15 cellular contexts compared by ENCODE assay signal in genomic region chr6:73606428-73606827, GRCh38. TPM values are rescaled to one million over a fixed set of nuclear protein-coding genes. Genes with fewer than 3 reads are reported as not detected.
A peak's percentile ranks its signal among the peaks of the same experiment; 100 is the strongest.
DNase-seq lines count a peak whose midpoint lies in the region; ATAC-seq, FAIRE-seq and TF ChIP-seq lines count a peak whose summit lies in the region.
"Had no signal": no experiment of that assay in that cellular context is flagged by ENCODE, and none has a peak within 500 bp of the region (broad histone marks: within the 10 kb centered on the region; RNA-seq: fewer than 3 reads in every experiment).

No MANE protein-coding gene starts in this region.

- TF ChIP-seq CTCF in GM12872 (IDR thresholded peaks at IDR 0.05; ENCODE audit: insufficient read depth, low read depth, low read length): 0 out of 3 replicates have a peak, but pooled peaks have one; percentile 3
- TF ChIP-seq CTCF in OCI-LY3 (IDR thresholded peaks at IDR 0.05; ENCODE audit: low read depth, low read length): 0 out of 2 replicates have a peak, but pooled peaks have one; percentile 8
- no peak for TF ChIP-seq CTCF in K562 (IDR thresholded peaks at IDR 0.05 in 2 of 3, conservative IDR thresholded peaks at IDR 0.05 in 1 of 3; ENCODE audit: insufficient read depth in 2 of 3, low read depth in 1 of 3, low read length in 3 of 3)
- peak; percentile 6 for TF ChIP-seq CTCF in fibroblast of villous mesenchyme (IDR thresholded peaks at IDR 0.05; ENCODE audit: insufficient read depth, low read depth, low read length)
- TF ChIP-seq CTCF in upper lobe of left lung (IDR thresholded peaks at IDR 0.05): no peak

- peak in 1 of 2 experiments; percentile 20; a peak in 1 of 4 replicates for TF ChIP-seq RAD21 in K562 (CRISPR knock-in tag; conservative IDR thresholded peaks at IDR 0.05 in 1 of 2, IDR thresholded peaks at IDR 0.05 in 1 of 2)

- H3K4me3 ChIP-seq in OCI-LY3 (ENCODE audit: low read length) (no peak overlapping the region), K562 (no peak overlapping the region), fibroblast of villous mesenchyme (ENCODE audit: low read depth, low read length) (no peak overlapping the region), upper lobe of left lung (no peak overlapping the region)
- H3K4me3 ChIP-seq: HAP-1 had no signal

- TF ChIP-seq EP300 in K562 (IDR thresholded peaks at IDR 0.05; ENCODE audit: low read length) (no peak), upper lobe of left lung (IDR thresholded peaks at IDR 0.05) (no peak)

- ATAC-seq in K562 (peak; percentile 73), left lobe of liver (no peak), upper lobe of left lung (ENCODE audit: low FRiP score in 2 of 2) (no peak)
- ATAC-seq: T-cell had no signal

- CTCF ChIA-PET in K562 (lab: Yijun Ruan, JAX; ENCODE audit: low intra/inter-chr PET ratio): interaction anchor here (1.1 kb wide), 1 partner anchor 90 kb away, joined by 4 read pairs; no protein-coding TSS in a partner anchor

- H2AFZ ChIP-seq in OCI-LY3 (ENCODE audit: low read depth, low read length) (no peak overlapping the region), K562 (ENCODE audit: low read depth, low read length) (no peak overlapping the region)

- H3K36me3 ChIP-seq in OCI-LY3 (replicated peaks; ENCODE audit: low read depth, low read length) (no peaks in the 10 kb centered on the region), K562 (ENCODE audit: control insufficient read depth, insufficient read depth, low read length) (no peaks in the 10 kb centered on the region; the same call in 2 of the 3 replicates), upper lobe of left lung (peaks cover 11 to 61% (median 19%) of the 10 kb centered on the region in 4 donors)

- no peaks in the 10 kb centered on the region for H3K9me1 ChIP-seq in K562 (ENCODE audit: control insufficient read depth, insufficient read depth, low read length)

- intact Hi-C loops in K562 (cut with micrococcal nuclease): no loop called here

- no peak overlapping the region for H3K9ac ChIP-seq in OCI-LY3 (ENCODE audit: low read length)
- H3K9ac ChIP-seq in K562 (ENCODE audit: insufficient read depth in 1 of 2, low read depth in 2 of 2, low read length in 2 of 2): no peak overlapping the region

- BruUV-seq in K562 (replicated peaks; lab: Mats Ljungman, UMichigan): no TSS peak

- H3K27ac ChIP-seq in OCI-LY3 (ENCODE audit: low read length) (no peak overlapping the region), K562 (ENCODE audit: extremely low read depth, low read depth, low read length) (no peak overlapping the region), upper lobe of left lung (no peak overlapping the region)

- POLR2A ChIA-PET in K562 (lab: Yijun Ruan, JAX): interaction anchor here (1.0 to 5.0 kb wide), 5 partner anchors 26 to 92 kb away, joined by 4 to 32 read pairs (median 8); partner anchors contain the start of gene EEF1A1

- TF ChIP-seq POLR2A in K562 (conservative IDR thresholded peaks at IDR 0.05) (no peak), upper lobe of left lung (IDR thresholded peaks at IDR 0.05) (no peak)

- DNase-seq in K562 (ENCODE audit: extremely low read depth in 1 of 4, low spot score in 3 of 4) (no peak), fibroblast of villous mesenchyme (ENCODE audit: low read depth) (no peak), NCI-H2196 treated with DMSO at 0.1 percent for 48 hours (lab: John Stamatoyannopoulos, UW; ENCODE audit: unreplicated experiment) (no peak), left lobe of liver (ENCODE audit: low spot score) (no peak), upper lobe of left lung (no peak)
- no peak for DNase-seq in activated effector memory CD4-positive, alpha-beta T cell treated with Interleukin-2 at 50 U/mL for 16 hours
- DNase-seq: AML-193; CD4-positive, CD25-positive, alpha-beta regulatory T cell; NCI-H1048; NCI-H1694 treated with DMSO at 0.1 percent for 48 hours; NCI-H82; T-cell had no signal

- FAIRE-seq in K562 (lab: Jason Lieb, UNC): no peak

- in situ Hi-C loops in K562 (cut with MboI): no loop called here

- H3K9me3 ChIP-seq in OCI-LY3 (ENCODE audit: insufficient read depth, low read length) (no peaks in the 10 kb centered on the region), K562 (replicated peaks; ENCODE audit: control insufficient read depth, insufficient read depth, low read depth, low read length) (no peaks in the 10 kb centered on the region), upper lobe of left lung (no peaks in the 10 kb centered on the region)
- H3K9me3 ChIP-seq: HAP-1 had no signal

- H3K4me2 ChIP-seq in OCI-LY3 (ENCODE audit: low read length) (no peak overlapping the region), K562 (ENCODE audit: insufficient read depth, low read length) (no peak overlapping the region)

- H4K20me1 ChIP-seq in OCI-LY3 (ENCODE audit: insufficient read depth, low read length) (no peaks in the 10 kb centered on the region), K562 (replicated peaks; ENCODE audit: control insufficient read depth, insufficient read depth, low read length) (no peaks in the 10 kb centered on the region)

- 20% methylated on average over 2 of the region's 2 CpGs for WGBS in K562 (ENCODE audit: insufficient coverage, low coverage, missing lambda C conversion rate)
- 85 to 88% methylated on average over 2 of the region's 2 CpGs for WGBS in upper lobe of left lung, 2 donors

- no peaks in the 10 kb centered on the region for H3K79me2 ChIP-seq in OCI-LY3 (ENCODE audit: low read length)
- no peaks in the 10 kb centered on the region for H3K79me2 ChIP-seq in K562 (ENCODE audit: control insufficient read depth, insufficient read depth, low read length)

- no peaks in the 10 kb centered on the region for H3K27me3 ChIP-seq in OCI-LY3 (ENCODE audit: low read depth, low read length)
- no peaks in the 10 kb centered on the region for H3K27me3 ChIP-seq in K562 (ENCODE audit: control insufficient read depth in 2 of 2, insufficient read depth in 2 of 2, low read length in 2 of 2)
- no peaks in the 10 kb centered on the region for H3K27me3 ChIP-seq in upper lobe of left lung

- H3K4me1 ChIP-seq in OCI-LY3 (ENCODE audit: low read length): peaks cover 2% of the 10 kb centered on the region; the same call in 1 of the 2 replicates
- no peaks in the 10 kb centered on the region; a peak in 1 of 5 replicates for H3K4me1 ChIP-seq in K562 (replicated peaks in 1 of 2; ENCODE audit: control insufficient read depth in 2 of 2, insufficient read depth in 2 of 2, low read length in 2 of 2)
- H3K4me1 ChIP-seq in upper lobe of left lung: peaks cover 0 to 5% (median 2%) of the 10 kb centered on the region in 4 donors
- H3K4me1 ChIP-seq: HAP-1 had no signal

TF ChIP-seq in K562, 482 proteins besides CTCF, POLR2A, EP300 and RAD21 (continues in another document):
- TF ChIP-seq, protein P1, sequence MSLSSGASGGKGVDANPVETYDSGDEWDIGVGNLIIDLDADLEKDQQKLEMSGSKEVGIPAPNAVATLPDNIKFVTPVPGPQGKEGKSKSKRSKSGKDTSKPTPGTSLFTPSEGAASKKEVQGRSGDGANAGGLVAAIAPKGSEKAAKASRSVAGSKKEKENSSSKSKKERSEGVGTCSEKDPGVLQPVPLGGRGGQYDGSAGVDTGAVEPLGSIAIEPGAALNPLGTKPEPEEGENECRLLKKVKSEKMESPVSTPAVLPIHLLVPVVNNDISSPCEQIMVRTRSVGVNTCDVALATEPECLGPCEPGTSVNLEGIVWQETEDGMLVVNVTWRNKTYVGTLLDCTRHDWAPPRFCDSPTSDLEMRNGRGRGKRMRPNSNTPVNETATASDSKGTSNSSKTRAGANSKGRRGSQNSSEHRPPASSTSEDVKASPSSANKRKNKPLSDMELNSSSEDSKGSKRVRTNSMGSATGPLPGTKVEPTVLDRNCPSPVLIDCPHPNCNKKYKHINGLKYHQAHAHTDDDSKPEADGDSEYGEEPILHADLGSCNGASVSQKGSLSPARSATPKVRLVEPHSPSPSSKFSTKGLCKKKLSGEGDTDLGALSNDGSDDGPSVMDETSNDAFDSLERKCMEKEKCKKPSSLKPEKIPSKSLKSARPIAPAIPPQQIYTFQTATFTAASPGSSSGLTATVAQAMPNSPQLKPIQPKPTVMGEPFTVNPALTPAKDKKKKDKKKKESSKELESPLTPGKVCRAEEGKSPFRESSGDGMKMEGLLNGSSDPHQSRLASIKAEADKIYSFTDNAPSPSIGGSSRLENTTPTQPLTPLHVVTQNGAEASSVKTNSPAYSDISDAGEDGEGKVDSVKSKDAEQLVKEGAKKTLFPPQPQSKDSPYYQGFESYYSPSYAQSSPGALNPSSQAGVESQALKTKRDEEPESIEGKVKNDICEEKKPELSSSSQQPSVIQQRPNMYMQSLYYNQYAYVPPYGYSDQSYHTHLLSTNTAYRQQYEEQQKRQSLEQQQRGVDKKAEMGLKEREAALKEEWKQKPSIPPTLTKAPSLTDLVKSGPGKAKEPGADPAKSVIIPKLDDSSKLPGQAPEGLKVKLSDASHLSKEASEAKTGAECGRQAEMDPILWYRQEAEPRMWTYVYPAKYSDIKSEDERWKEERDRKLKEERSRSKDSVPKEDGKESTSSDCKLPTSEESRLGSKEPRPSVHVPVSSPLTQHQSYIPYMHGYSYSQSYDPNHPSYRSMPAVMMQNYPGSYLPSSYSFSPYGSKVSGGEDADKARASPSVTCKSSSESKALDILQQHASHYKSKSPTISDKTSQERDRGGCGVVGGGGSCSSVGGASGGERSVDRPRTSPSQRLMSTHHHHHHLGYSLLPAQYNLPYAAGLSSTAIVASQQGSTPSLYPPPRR (CRISPR knock-in tag; IDR thresholded peaks at IDR 0.05; ENCODE audit: borderline replicate concordance): no peak

RNA-seq across cellular contexts. Expression of gene SLC17A5, which starts 47.4 kb away (rescaled TPM):
- total RNA-seq in K562 (2011; cell fraction: chromatin; rRNA removed; ENCODE audit: low replicate concordance): 18.4 and 20.3 TPM in 2 replicates
- total RNA-seq in K562 (2011; cell fraction: nucleolus; rRNA removed): 16.2 and 17.8 TPM in 2 replicates
- total RNA-seq in K562 (2011; cell fraction: nucleoplasm; rRNA removed): 15.1 and 21.3 TPM in 2 replicates
- 2.0 and 3.8 TPM in 2 replicates for total RNA-seq in K562 (2014; rRNA removed)
- 3.7 and 4.7 TPM in 2 replicates for total RNA-seq in K562 (2014; rRNA removed; fragmentation: Illumina TruSeq; extraction: Trizol)
- total RNA-seq in K562 (2015; rRNA removed; fragmentation: Illumina TruSeq; extraction: Trizol): 3.8 and 4.5 TPM in 2 replicates
- 3.4 TPM in 2 replicates for total RNA-seq in K562 (2021)
- 7.2 and 7.6 TPM in 2 replicates for polyA plus RNA-seq in K562 (2011; rRNA removed)
- 4.3 and 6.0 TPM in 2 replicates for polyA plus RNA-seq in K562 (2011; cell fraction: cytosol; rRNA removed)
- 2.4 and 3.3 TPM in 2 replicates for polyA plus RNA-seq in K562 (2011; cell fraction: nucleus; rRNA removed)
- 3.2 and 4.4 TPM in 2 replicates for polyA plus RNA-seq in K562 (2012)
- 2.9 and 3.4 TPM in 2 replicates for polyA plus RNA-seq in K562 (2014; fragmentation: Illumina TruSeq; extraction: Trizol)
- polyA plus RNA-seq in K562 (2014; fragmentation: Nextera tagmentation; extraction: Ambion mirVana): 1 to 10 TPM; 1.3 to 1.8 TPM
- polyA plus RNA-seq in K562 (2014; rRNA removed): 2.2 and 3.3 TPM in 2 replicates
- polyA minus RNA-seq in K562 (2011; rRNA and poly(A)+ RNA removed): 12.3 and 12.8 TPM in 2 replicates
- 4.0 and 4.5 TPM in 2 replicates for polyA minus RNA-seq in K562 (2011; cell fraction: cytosol; rRNA and poly(A)+ RNA removed)
- polyA minus RNA-seq in K562 (2011; cell fraction: nucleus; rRNA and poly(A)+ RNA removed): 4.2 and 8.2 TPM in 2 replicates
- 40.3 and 46.6 TPM in 2 replicates for total RNA-seq in fibroblast of villous mesenchyme
- total RNA-seq in left lobe of liver: 10.0 TPM
- 10 to 100 TPM; 13.0 to 32.5 (median 22.3) TPM for total RNA-seq in upper lobe of left lung

Comparison
In these comparisons a context has a peak if more than half of its experiments do, and no peak if none do; other contexts are left out.
1. CTCF ChIP-seq: peak in GM12872 (single experiment), OCI-LY3 (single experiment) and fibroblast of villous mesenchyme (single experiment); none in K562 (0 of 3) and upper lobe of left lung (0 of 6).